In genomic region chr6:26365633-26365995, GRCh38 we compare ENCODE assay signal across 8 cellular contexts. TPM values are rescaled to one million over a fixed set of nuclear protein-coding genes. Genes with fewer than 3 reads are reported as not detected.
DNase-seq lines count a peak whose midpoint lies in the region; FAIRE-seq and TF ChIP-seq lines count a peak whose summit lies in the region.

No MANE protein-coding gene starts in this region.

- H3K27me3 ChIP-seq in SJSA1 (replicated peaks) (no peaks in the 10 kb centered on the region), hepatocyte (no peaks in the 10 kb centered on the region), small intestine (ENCODE audit: control insufficient read depth in 2 of 2, insufficient read depth in 2 of 2, low read length in 2 of 2) (no peaks in the 10 kb centered on the region)

- FAIRE-seq in small intestine (lab: Jason Lieb, UNC) (no peak), urothelium cell line (lab: Jason Lieb, UNC) (no peak)

- H2AFZ ChIP-seq in hepatocyte: peak overlapping the region; percentile 62

- no peak for DNase-seq in GM12864 (ENCODE audit: low read depth)
- no peak for DNase-seq in SJSA1 (ENCODE audit: low read depth in 1 of 2, low spot score in 2 of 2)
- DNase-seq in hepatocyte (ENCODE audit: low spot score): no peak
- DNase-seq in small intestine: no peak
- DNase-seq in stimulated activated CD4-positive, alpha-beta T cell treated with anti-CD3 and anti-CD28 coated beads, Interleukin-4, amount 100 ng/mL, for 24 hours: no peak
- no peak for DNase-seq in urothelium cell line (ENCODE audit: low spot score)
- no peak for DNase-seq in NCI-H1105 (lab: John Stamatoyannopoulos, UW)
- DNase-seq in inferior parietal cortex (ENCODE audit: extremely low spot score): no peak

- TF ChIP-seq CTCF in GM12864 (IDR thresholded peaks at IDR 0.05; ENCODE audit: low read depth, low read length, missing control alignments) (no peak), hepatocyte (IDR thresholded peaks at IDR 0.05; ENCODE audit: poor library complexity) (no peak)

- 6% methylated on average over 1 of the region's 1 CpG for WGBS in hepatocyte (ENCODE audit: low lambda C conversion rate, missing lambda C conversion rate)
- 0% methylated on average over 1 of the region's 1 CpG for WGBS in small intestine, 3 donors

- H3K4me3 ChIP-seq in GM12864 (ENCODE audit: low read depth, low read length): peak overlapping the region; percentile 81
- H3K4me3 ChIP-seq in SJSA1: peak overlapping the region; percentile 50
- peak overlapping the region; percentile 53 for H3K4me3 ChIP-seq in hepatocyte
- H3K4me3 ChIP-seq in small intestine (ENCODE audit: low read depth in 1 of 2, low read length in 2 of 2): peak overlapping the region; percentile 42 to 79

- no peaks in the 10 kb centered on the region for H4K20me1 ChIP-seq in hepatocyte (ENCODE audit: insufficient read depth, poor library complexity, severe bottlenecking)

- H3K27ac ChIP-seq in SJSA1 (peak overlapping the region; percentile 95), hepatocyte (peak overlapping the region; percentile 83), small intestine (ENCODE audit: low read depth in 1 of 2, low read length in 1 of 2) (peak overlapping the region; percentile 93 to 97)

- peak overlapping the region; percentile 78 for H3K4me2 ChIP-seq in hepatocyte

- peaks cover 21% of the 10 kb centered on the region for H3K4me1 ChIP-seq in SJSA1 (replicated peaks)
- H3K4me1 ChIP-seq in hepatocyte (ENCODE audit: insufficient read depth): peaks cover 7% of the 10 kb centered on the region
- H3K4me1 ChIP-seq in small intestine (ENCODE audit: control insufficient read depth in 2 of 2, insufficient read depth in 1 of 2, low read depth in 1 of 2, low read length in 1 of 2): peaks cover 0 to 3% of the 10 kb centered on the region in 2 donors

- H3K79me2 ChIP-seq in hepatocyte: peaks cover 6% of the 10 kb centered on the region

- H3K9me2 ChIP-seq in hepatocyte (replicated peaks; ENCODE audit: insufficient read depth): no peaks in the 10 kb centered on the region

- H3K36me3 ChIP-seq in SJSA1 (peaks cover 12% of the 10 kb centered on the region; the same call in 1 of the 2 replicates), hepatocyte (replicated peaks; ENCODE audit: insufficient read depth, low read depth) (no peaks in the 10 kb centered on the region), small intestine (ENCODE audit: control insufficient read depth in 2 of 2, insufficient read depth in 2 of 2, low read length in 2 of 2) (peaks cover 6% of the 10 kb centered on the region in 2 donors)

- H3K9me3 ChIP-seq in SJSA1 (replicated peaks) (no peaks in the 10 kb centered on the region), hepatocyte (ENCODE audit: low read depth) (no peaks in the 10 kb centered on the region), small intestine (ENCODE audit: control insufficient read depth, low read depth) (no peaks in the 10 kb centered on the region)

RNA-seq across cellular contexts. Expression of gene BTN3A2, which starts 0.6 kb away (rescaled TPM):
- 46.4 and 57.7 TPM in 2 replicates for total RNA-seq in SJSA1 (2014; rRNA removed; shearing (Covaris generic))
- 8.3 and 10.8 TPM in 2 replicates for total RNA-seq in hepatocyte
- polyA plus RNA-seq in hepatocyte (6.5 and 7.4 TPM in 2 replicates), small intestine (10 to 100 TPM; 17.7 to 37.1 (median 29.5) TPM)

RNA-seq across cellular contexts. Expression of gene BTN2A2, which starts 17.3 kb away (rescaled TPM):
- total RNA-seq in SJSA1 (2014; rRNA removed; shearing (Covaris generic)): 17.4 and 20.0 TPM in 2 replicates
- total RNA-seq in hepatocyte: 12.8 and 17.3 TPM in 2 replicates
- polyA plus RNA-seq in hepatocyte (8.2 and 10.6 TPM in 2 replicates), small intestine (1 to 10 TPM in 2 of 3 donors, under 1 TPM in 1; 0.89 to 6.4 (median 3.0) TPM)

RNA-seq across cellular contexts. Expression of gene BTN3A1, which starts 36.5 kb away (rescaled TPM):
- total RNA-seq in SJSA1 (2014; rRNA removed; shearing (Covaris generic)): 16.7 and 26.2 TPM in 2 replicates
- 18.4 and 20.4 TPM in 2 replicates for total RNA-seq in hepatocyte
- polyA plus RNA-seq in hepatocyte: 10.9 and 12.9 TPM in 2 replicates
- polyA plus RNA-seq in small intestine: 10 to 100 TPM in 2 of 3 donors, 1 to 10 TPM in 1; 9.2 to 18.5 (median 12.7) TPM
